Comparison of ENCODE assay signal across 8 cellular contexts in the genomic region with DNA sequence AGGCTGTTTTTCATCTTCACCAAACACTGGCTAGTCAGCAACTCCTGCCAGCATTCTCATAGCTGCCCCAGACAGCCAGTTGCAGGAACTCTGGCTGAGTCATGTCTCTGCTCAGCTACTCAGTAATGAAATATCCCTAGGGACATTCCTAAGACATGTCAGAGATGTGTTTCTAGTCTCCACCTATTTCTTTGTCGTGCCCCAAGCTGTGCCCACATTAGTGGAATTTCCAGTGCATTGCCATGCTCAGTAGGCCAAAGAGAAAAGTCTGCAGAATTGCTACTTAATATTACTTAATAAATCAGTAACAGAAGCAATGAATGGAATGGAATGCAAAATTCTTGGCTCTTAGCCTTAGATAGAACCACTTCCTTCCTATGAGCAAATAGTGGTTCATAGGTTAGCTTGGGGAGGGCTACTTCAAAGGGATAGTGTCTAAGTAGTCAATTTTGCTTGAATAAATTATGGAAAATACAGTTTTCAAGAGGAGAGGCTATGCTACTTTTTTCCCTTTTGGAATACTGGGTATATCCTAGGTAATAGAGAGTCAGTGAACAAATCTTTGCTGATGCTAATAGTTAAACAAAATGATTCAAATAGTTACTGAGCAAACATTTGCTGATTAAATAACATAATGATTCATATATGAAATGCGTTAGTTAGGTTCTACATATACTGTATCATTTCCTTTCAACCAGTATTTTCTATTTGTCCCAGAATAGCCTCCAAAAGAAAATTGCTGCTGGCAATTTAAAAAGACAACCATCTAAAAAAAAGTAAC. TPM values are rescaled to one million over a fixed set of nuclear protein-coding genes. Genes with fewer than 3 reads are reported as not detected.
DNase-seq lines count a peak whose midpoint lies in the region; ATAC-seq, FAIRE-seq and TF ChIP-seq lines count a peak whose summit lies in the region.

No MANE protein-coding gene starts in this region.

- no peaks in the 10 kb centered on the region for H3K9me3 Mint-ChIP-seq in Calu3 (ENCODE audit: low read depth, unreplicated experiment)

- ATAC-seq in pancreas (peak in 3 of 4 donors; percentile 73 to 94 (median 93)), HG03565 (IDR thresholded peaks at IDR 0.05; ENCODE audit: unreplicated experiment) (no peak), HG03097 (IDR thresholded peaks at IDR 0.05; ENCODE audit: low FRiP score, unreplicated experiment) (no peak)

- no TSS peak for BruUV-seq in Calu3 (replicated peaks; lab: Mats Ljungman, UMichigan)

- H3K27ac Mint-ChIP-seq in Calu3 (ENCODE audit: unreplicated experiment) = peak overlapping the region; percentile 89

- WGBS in pancreas, 2 donors = 55 to 60% methylated on average over 2 of the region's 2 CpGs

- H3K4me3 ChIP-seq in fibroblast of villous mesenchyme (ENCODE audit: low read depth, low read length) (no peak overlapping the region), pancreas (no peak overlapping the region)

- H3K4me1 Mint-ChIP-seq in Calu3 (ENCODE audit: low read depth, unreplicated experiment) = peaks cover 29% of the 10 kb centered on the region

- TF ChIP-seq CTCF in Calu3 (IDR thresholded peaks at IDR 0.05; ENCODE audit: unreplicated experiment) (no peak), fibroblast of villous mesenchyme (IDR thresholded peaks at IDR 0.05; ENCODE audit: insufficient read depth, low read depth, low read length) (no peak), pancreas (IDR thresholded peaks at IDR 0.05) (no peak)

- TF ChIP-seq POLR2A in GM12892 (IDR thresholded peaks at IDR 0.05; ENCODE audit: low read depth, low read length) = no peak

- FAIRE-seq in pancreas (lab: Jason Lieb, UNC) = peak; percentile 32
- FAIRE-seq in GM12892 (lab: Jason Lieb, UNC) = no peak

- CTCF ChIA-PET in Calu3 (lab: Charles Lee) = interaction anchor here (1.0 to 1.3 kb wide), 2 partner anchors 23 to 213 kb away, joined by 4 to 13 read pairs; a partner anchor contains a TSS

- peak overlapping the region; percentile 25 for H3K4me3 Mint-ChIP-seq in Calu3 (ENCODE audit: low read depth, unreplicated experiment)

- DNase-seq in Calu3 (peak; percentile 68), RPMI8226 (peak; percentile 62), fibroblast of villous mesenchyme (ENCODE audit: low read depth) (peak; percentile 92), pancreas (peak in 1 of 6 donors; percentile 33), NCI-H526 treated with DMSO at 0.1 percent for 48 hours (lab: John Stamatoyannopoulos, UW) (no peak), GM12892 (ENCODE audit: insufficient read length) (no peak)

- no peaks in the 10 kb centered on the region for H3K4me1 ChIP-seq in pancreas

- no peaks in the 10 kb centered on the region for H3K36me3 ChIP-seq in pancreas

- H3K27me3 Mint-ChIP-seq in Calu3 (ENCODE audit: unreplicated experiment) = no peaks in the 10 kb centered on the region

- H3K36me3 Mint-ChIP-seq in Calu3 (ENCODE audit: insufficient read depth, unreplicated experiment) = peaks cover 4% of the 10 kb centered on the region

- no peaks in the 10 kb centered on the region for H3K9me3 ChIP-seq in pancreas

- no peaks in the 10 kb centered on the region for H3K27me3 ChIP-seq in pancreas

- H3K27ac ChIP-seq in pancreas = no peak overlapping the region

- intact Hi-C loops in Calu3 (cut with micrococcal nuclease; ENCODE audit: unreplicated experiment) = loop anchor here (1.0 to 2.0 kb wide), 3 partner anchors 20 to 212 kb away; no protein-coding TSS in a partner anchor
- intact Hi-C loops in pancreas (cut with DNase I) = no loop called here

RNA-seq across cellular contexts. Expression of a gene that starts 23.6 kb away (rescaled TPM):
- total RNA-seq in Calu3 (2022) = 61.1 and 67.7 TPM in 2 replicates
- 101 and 136 TPM in 2 replicates for total RNA-seq in fibroblast of villous mesenchyme
- 10 to 100 TPM in 1 of 6 donors, 1 to 10 TPM in 3, under 1 TPM in 2; 0.28 to 11.3 (median 3.0) TPM for total RNA-seq in pancreas
- polyA plus RNA-seq in pancreas = under 1 TPM; 0.61 to 0.80 TPM
- not detected for polyA plus RNA-seq in GM12892 (2012; ENCODE audit: missing spikeins)

Comparison
In these comparisons a context has a peak if more than half of its experiments do, and no peak if none do; other contexts are left out.
1. DNase-seq: peak in Calu3 (single experiment), RPMI8226 (single experiment) and fibroblast of villous mesenchyme (single experiment); none in NCI-H526 treated with DMSO at 0.1 percent for 48 hours (single experiment) and GM12892 (single experiment).
2. ATAC-seq: peak in pancreas (3 of 4); none in HG03565 (single experiment) and HG03097 (single experiment).